In the genomic region with DNA sequence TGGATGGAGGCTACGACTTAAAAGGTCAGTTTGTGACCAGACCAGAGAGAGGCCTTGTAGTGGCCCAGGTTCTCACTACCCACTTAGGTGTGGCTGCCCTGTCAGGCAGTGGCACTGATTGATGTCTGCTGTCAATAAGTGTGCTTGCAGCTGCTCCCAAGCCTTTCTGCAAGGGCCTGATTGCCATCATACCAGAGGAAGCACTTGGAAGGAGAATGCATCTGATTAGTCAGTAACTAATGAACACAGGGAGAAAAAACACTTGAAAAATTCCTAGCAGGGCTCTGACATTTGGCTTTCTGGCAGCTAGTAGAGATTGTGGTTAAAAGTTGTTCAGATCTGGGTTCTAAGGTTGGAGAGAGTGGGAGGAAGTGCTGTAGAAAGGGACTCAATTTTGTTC, we compare ENCODE assay signal across 1 cellular context.
TF ChIP-seq lines count a peak whose summit lies in the region.

No MANE protein-coding gene starts in this region.

TF ChIP-seq in H1, 55 proteins besides CTCF, POLR2A, EP300 and RAD21:
- TF ChIP-seq, protein P1, sequence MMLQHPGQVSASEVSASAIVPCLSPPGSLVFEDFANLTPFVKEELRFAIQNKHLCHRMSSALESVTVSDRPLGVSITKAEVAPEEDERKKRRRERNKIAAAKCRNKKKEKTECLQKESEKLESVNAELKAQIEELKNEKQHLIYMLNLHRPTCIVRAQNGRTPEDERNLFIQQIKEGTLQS (IDR thresholded peaks at IDR 0.05; ENCODE audit: insufficient read depth, low read depth, low read length), result no peak
- TF ChIP-seq POLR2AphosphoS5 (IDR thresholded peaks at IDR 0.05; ENCODE audit: low read depth, low read length), result no peak
- no peak for TF ChIP-seq JUN (IDR thresholded peaks at IDR 0.05; ENCODE audit: low read depth, low read length)
- TF ChIP-seq TCF12 (IDR thresholded peaks at IDR 0.05; ENCODE audit: low read depth, low read length), result no peak
- no peak for TF ChIP-seq TAF7 (optimal IDR thresholded peaks at IDR 0.05; ENCODE audit: borderline replicate concordance, low read depth, low read length)
- TF ChIP-seq BRCA1 (IDR thresholded peaks at IDR 0.05; ENCODE audit: low read depth, low read length), result no peak
- no peak for TF ChIP-seq CBX5 (IDR thresholded peaks at IDR 0.05; ENCODE audit: low read depth, low read length)
- TF ChIP-seq CTBP2 (IDR thresholded peaks at IDR 0.05; ENCODE audit: borderline replicate concordance, insufficient read depth, insufficient read length, low read length), result no peak
- TF ChIP-seq SRF (IDR thresholded peaks at IDR 0.05; ENCODE audit: low read depth, low read length), result no peak
- TF ChIP-seq, protein P2, sequence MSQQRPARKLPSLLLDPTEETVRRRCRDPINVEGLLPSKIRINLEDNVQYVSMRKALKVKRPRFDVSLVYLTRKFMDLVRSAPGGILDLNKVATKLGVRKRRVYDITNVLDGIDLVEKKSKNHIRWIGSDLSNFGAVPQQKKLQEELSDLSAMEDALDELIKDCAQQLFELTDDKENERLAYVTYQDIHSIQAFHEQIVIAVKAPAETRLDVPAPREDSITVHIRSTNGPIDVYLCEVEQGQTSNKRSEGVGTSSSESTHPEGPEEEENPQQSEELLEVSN (IDR thresholded peaks at IDR 0.05), result no peak
- TF ChIP-seq TAF1 (IDR thresholded peaks at IDR 0.05; ENCODE audit: low read depth, low read length), result no peak
- TF ChIP-seq SAP30 (IDR thresholded peaks at IDR 0.05; ENCODE audit: insufficient read depth, insufficient replicate concordance, low read length), result no peak
- TF ChIP-seq FOSL1 (IDR thresholded peaks at IDR 0.05; ENCODE audit: insufficient read depth, low read depth, low read length), result no peak
- no peak for TF ChIP-seq EGR1 (IDR thresholded peaks at IDR 0.05; ENCODE audit: borderline replicate concordance, low read depth, low read length)
- TF ChIP-seq YY1 (IDR thresholded peaks at IDR 0.05; ENCODE audit: low read depth, low read length), result no peak
- no peak for TF ChIP-seq RXRA (IDR thresholded peaks at IDR 0.05; ENCODE audit: insufficient read depth, low read depth, low read length)
- no peak for TF ChIP-seq NRF1 (IDR thresholded peaks at IDR 0.05; ENCODE audit: low read depth, low read length)
- no peak for TF ChIP-seq HDAC6 (IDR thresholded peaks at IDR 0.05; ENCODE audit: low read depth, low read length)
- no peak for TF ChIP-seq TBP (IDR thresholded peaks at IDR 0.05; ENCODE audit: low read depth, low read length)
